Comparison of ENCODE assay signal across 2 cellular contexts in genomic region chr17:29766796-29767327, GRCh38.
TF ChIP-seq lines count a peak whose summit lies in the region.

No MANE protein-coding gene starts in this region.

TF ChIP-seq in IMR-90, 13 proteins besides CTCF, POLR2A, EP300 and RAD21 (continued from another document):
- TF ChIP-seq MXI1 (IDR thresholded peaks at IDR 0.05; ENCODE audit: borderline replicate concordance, low read depth, low read length): no peak

TF ChIP-seq in H1, 55 proteins besides CTCF, POLR2A, EP300 and RAD21 (continued from another document):
- TF ChIP-seq NANOG (IDR thresholded peaks at IDR 0.05; ENCODE audit: insufficient read depth, low read depth, low read length, poor library complexity, severe bottlenecking) (no peak), EGR1 (IDR thresholded peaks at IDR 0.05; ENCODE audit: borderline replicate concordance, low read depth, low read length) (no peak), POU5F1 (IDR thresholded peaks at IDR 0.05; ENCODE audit: low read depth, low read length) (no peak), GTF2F1 (IDR thresholded peaks at IDR 0.05; ENCODE audit: borderline replicate concordance, low read depth, low read length) (no peak), TEAD4 (IDR thresholded peaks at IDR 0.05; ENCODE audit: low read depth, low read length) (no peak), CBX8 (IDR thresholded peaks at IDR 0.05; ENCODE audit: borderline replicate concordance, low read depth, low read length) (no peak)
TF ChIP-seq in H1: peak in this region for 0.
